ENCODE assay signal across 17 cellular contexts in the genomic region with DNA sequence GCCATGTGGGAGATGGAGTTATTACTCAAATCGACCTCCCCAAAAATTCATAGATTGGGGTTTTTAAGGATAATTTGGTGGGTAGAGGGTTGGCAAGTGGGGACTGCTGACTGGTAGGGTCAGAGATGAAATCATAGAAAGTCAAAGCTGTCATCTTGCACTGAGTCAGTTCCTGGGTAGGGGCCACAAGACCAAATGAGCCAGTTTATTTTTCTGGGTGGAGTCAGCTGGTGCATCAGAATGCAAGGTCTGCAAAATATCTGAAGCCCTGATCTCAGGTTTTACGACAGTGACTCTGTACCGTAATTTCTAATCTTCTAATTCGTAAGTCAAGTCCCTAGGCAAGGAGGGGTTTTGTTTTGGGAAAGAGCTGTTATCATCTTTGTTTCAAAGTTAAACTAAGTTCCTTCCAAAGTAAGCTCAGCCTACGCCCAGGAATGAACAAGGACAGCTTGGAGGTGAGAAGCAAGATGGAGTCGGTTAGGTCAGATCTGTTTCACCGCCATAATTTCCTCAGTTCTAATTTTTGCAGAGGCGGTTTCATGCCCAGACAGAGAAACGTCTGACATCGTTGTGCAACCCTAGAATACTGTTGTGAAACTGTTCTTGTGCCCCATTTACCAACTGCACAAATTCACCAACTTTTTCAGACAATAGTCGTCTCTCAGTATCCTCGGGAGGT.
DNase-seq lines count a peak whose midpoint lies in the region; ATAC-seq, FAIRE-seq and TF ChIP-seq lines count a peak whose summit lies in the region.
"Had no signal": no experiment of that assay in that cellular context is flagged by ENCODE, and none has a peak within 500 bp of the region (broad histone marks: within the 10 kb centered on the region; RNA-seq: fewer than 3 reads in every experiment).

No MANE protein-coding gene starts in this region.

- peak overlapping the region; percentile 86 for H3K27ac Mint-ChIP-seq in activated T-helper 17 cell treated with anti-CD3 and anti-CD28 coated beads, Interleukin-2, amount 50 U/mL, for 72 hours

- intact Hi-C loops in HepG2 (cut with micrococcal nuclease; ENCODE audit: unreplicated experiment) (loop anchor here (10.0 kb wide), 1 partner anchor 228 kb away; no protein-coding TSS in a partner anchor), right lobe of liver (cut with DNase I) (no loop called here)

- no peaks in the 10 kb centered on the region for H3K4me1 ChIP-seq in HepG2 (ENCODE audit: insufficient read depth, low read length)
- H3K4me1 ChIP-seq in right lobe of liver, result no peaks in the 10 kb centered on the region
- H3K4me1 ChIP-seq: SJSA1 had no signal

- no peak for ATAC-seq in HepG2
- ATAC-seq in right lobe of liver, result no peak
- ATAC-seq in activated T-helper 17 cell treated with anti-CD3 and anti-CD28 coated beads, Interleukin-2, amount 50 U/mL, for 72 hours (replicated peaks), result peak; percentile 62

- H3K27me3 ChIP-seq in HepG2 (ENCODE audit: control insufficient read depth in 1 of 2, insufficient read depth in 2 of 2, low read length in 2 of 2) (peaks cover 10 to 86% of the 10 kb centered on the region in 2 experiments; a peak in 4 of 5 replicates), right lobe of liver (no peaks in the 10 kb centered on the region)
- H3K27me3 ChIP-seq: cardiac muscle cell had no signal

- H3K36me3 ChIP-seq in HepG2 (replicated peaks in 1 of 2; ENCODE audit: control insufficient read depth in 1 of 2, insufficient read depth in 2 of 2, low read length in 2 of 2) (no peaks in the 10 kb centered on the region), right lobe of liver (no peaks in the 10 kb centered on the region)
- H3K36me3 ChIP-seq: cardiac muscle cell, SJSA1 had no signal

- H3K79me2 ChIP-seq in HepG2 (ENCODE audit: insufficient read depth, low read length), result no peaks in the 10 kb centered on the region

- 5% methylated on average over 12 of the region's 12 CpGs for WGBS in HepG2 (ENCODE audit: low lambda C conversion rate)
- WGBS in right lobe of liver (ENCODE audit: insufficient coverage, low coverage, low lambda C conversion rate, missing lambda C conversion rate), result 30% methylated on average over 12 of the region's 12 CpGs

- no peaks in the 10 kb centered on the region for H4K20me1 ChIP-seq in HepG2 (ENCODE audit: insufficient read depth, low read length)

- H3K9ac ChIP-seq in HepG2 (ENCODE audit: insufficient read depth, low read depth, low read length), result no peak overlapping the region

- no peak for FAIRE-seq in HepG2 (lab: Jason Lieb, UNC)

- no peaks in the 10 kb centered on the region for H3K27me3 Mint-ChIP-seq in activated T-helper 17 cell treated with anti-CD3 and anti-CD28 coated beads, Interleukin-2, amount 50 U/mL, for 72 hours

- H3K36me3 Mint-ChIP-seq in activated T-helper 17 cell treated with anti-CD3 and anti-CD28 coated beads, Interleukin-2, amount 50 U/mL, for 72 hours (ENCODE audit: low read depth), result no peaks in the 10 kb centered on the region

- POLR2A ChIA-PET in HepG2 (lab: Yijun Ruan, JAX), result no interaction called here

- TF ChIP-seq POLR2A in HepG2 (IDR thresholded peaks at IDR 0.05; ENCODE audit: insufficient read depth in 1 of 2, low read depth in 2 of 2, low read length in 2 of 2) (no peak), right lobe of liver (IDR thresholded peaks at IDR 0.05) (no peak)

- TF ChIP-seq EP300 in HepG2 (IDR thresholded peaks at IDR 0.05; ENCODE audit: low read depth in 2 of 2, low read length in 2 of 2) (no peak), HepG2 (CRISPR knock-in tag; IDR thresholded peaks at IDR 0.05; ENCODE audit: borderline replicate concordance) (no peak)

- no TSS peak for BruUV-seq in HepG2 (replicated peaks; lab: Mats Ljungman, UMichigan)

- H3K4me3 ChIP-seq in HepG2 (replicated peaks in 1 of 3; ENCODE audit: insufficient read depth in 1 of 3, low read depth in 2 of 3, low read length in 3 of 3), result no peak overlapping the region
- no peak overlapping the region for H3K4me3 ChIP-seq in right lobe of liver
- H3K4me3 ChIP-seq: cardiac muscle cell, lung, SJSA1 had no signal

- no peak for TF ChIP-seq RAD21 in HepG2 (CRISPR knock-in tag; IDR thresholded peaks at IDR 0.05)

- H3K9me3 ChIP-seq in HepG2 (ENCODE audit: low read length) (no peaks in the 10 kb centered on the region), right lobe of liver (no peaks in the 10 kb centered on the region)
- H3K9me3 ChIP-seq: SJSA1 had no signal

- H2AFZ ChIP-seq in HepG2 (ENCODE audit: low read length), result no peak overlapping the region

- no peaks in the 10 kb centered on the region for H3K9me3 Mint-ChIP-seq in activated T-helper 17 cell treated with anti-CD3 and anti-CD28 coated beads, Interleukin-2, amount 50 U/mL, for 72 hours

- TF ChIP-seq CTCF in HepG2 (CRISPR knock-in tag; IDR thresholded peaks at IDR 0.05), result no peak
- no peak for TF ChIP-seq CTCF in right lobe of liver (IDR thresholded peaks at IDR 0.05)

- in situ Hi-C loops in HepG2 (cut with HindIII; ENCODE audit: extremely low pct_ligation_motif_present, low pct_unique_long_range_greater_than_20kb), result loop anchor here (25.0 kb wide), 1 partner anchor 406 kb away; no protein-coding TSS in a partner anchor

- peak overlapping the region; percentile 82 for H3K4me3 Mint-ChIP-seq in activated T-helper 17 cell treated with anti-CD3 and anti-CD28 coated beads, Interleukin-2, amount 50 U/mL, for 72 hours

- no peak overlapping the region for H3K4me2 ChIP-seq in HepG2 (ENCODE audit: low read depth, low read length)

- peaks cover 44% of the 10 kb centered on the region for H3K4me1 Mint-ChIP-seq in activated T-helper 17 cell treated with anti-CD3 and anti-CD28 coated beads, Interleukin-2, amount 50 U/mL, for 72 hours

- DNase-seq in HepG2 (ENCODE audit: low spot score) (no peak), right lobe of liver (no peak), NOMO-1 treated with DMSO at 0.1 percent for 48 hours (lab: John Stamatoyannopoulos, UW; ENCODE audit: unreplicated experiment) (peak; percentile 83), cerebellum (ENCODE audit: low spot score) (no peak), globus pallidus (ENCODE audit: low spot score) (no peak), DMS114 treated with DMSO at 0.1 percent for 48 hours (lab: John Stamatoyannopoulos, UW; ENCODE audit: unreplicated experiment) (no peak)
- DNase-seq: amniotic stem cell, IMR-90, islet precursor cell, MM.1S, NCI-H1930, occipital lobe, retina had no signal

- CTCF ChIA-PET in HepG2 (lab: Yijun Ruan, JAX; ENCODE audit: low intra/inter-chr PET ratio, low total read pairs), result no interaction called here

- H3K27ac ChIP-seq in HepG2 (ENCODE audit: extremely low read length, insufficient read depth, low read length) (no peak overlapping the region), right lobe of liver (no peak overlapping the region)
- H3K27ac ChIP-seq: cardiac muscle cell, SJSA1 had no signal

TF ChIP-seq in HepG2, 621 proteins besides CTCF, POLR2A, EP300 and RAD21:
- peak in 1 of 2 experiments; percentile 16; a peak in 1 of 4 replicates for TF ChIP-seq MAFK (conservative IDR thresholded peaks at IDR 0.05 in 1 of 2, IDR thresholded peaks at IDR 0.05 in 1 of 2; ENCODE audit: low read length in 2 of 2)
- no peak for TF ChIP-seq EEA1 (CRISPR knock-in tag; IDR thresholded peaks at IDR 0.05; ENCODE audit: borderline replicate concordance)
- TF ChIP-seq MEIS2 (CRISPR knock-in tag; IDR thresholded peaks at IDR 0.05), result no peak
- TF ChIP-seq CEBPB (IDR thresholded peaks at IDR 0.05; ENCODE audit: borderline replicate concordance, low read depth, low read length), result peak; percentile 71
TF ChIP-seq in HepG2: peak in this region for 2.
